Comparison of ENCODE assay signal across 10 cellular contexts in the genomic region with DNA sequence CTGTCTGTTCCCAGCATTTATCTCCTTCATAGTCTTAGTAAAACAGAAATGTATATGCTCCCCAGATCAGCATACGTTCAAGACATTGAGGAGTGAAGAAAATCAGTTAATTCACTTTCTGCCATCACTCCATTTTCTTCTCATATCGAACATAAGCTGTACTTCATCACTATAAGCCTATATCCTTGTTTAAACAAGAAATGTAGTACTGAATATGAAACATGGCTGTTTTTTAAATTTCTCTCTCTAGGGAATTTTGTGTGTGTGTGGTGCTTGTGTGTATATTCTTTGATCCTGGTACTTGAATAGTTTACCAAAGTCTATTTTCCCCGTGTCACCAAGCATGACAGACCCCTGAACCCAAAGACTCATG.
DNase-seq lines count a peak whose midpoint lies in the region; ATAC-seq, FAIRE-seq and TF ChIP-seq lines count a peak whose summit lies in the region.
"Had no signal": no experiment of that assay in that cellular context is flagged by ENCODE, and none has a peak within 500 bp of the region (broad histone marks: within the 10 kb centered on the region; RNA-seq: fewer than 3 reads in every experiment).

No MANE protein-coding gene starts in this region.

- CTCF ChIA-PET in A549 (lab: Yijun Ruan, JAX), result interaction anchor here (0.8 to 0.9 kb wide), 2 partner anchors 11 to 56 kb away, joined by 3 read pairs; a partner anchor contains a TSS

- H3K36me3 ChIP-seq in HAP-1 (replicated peaks) (no peaks in the 10 kb centered on the region; the same call in 1 of the 2 replicates), mucosa of stomach (ENCODE audit: control insufficient read depth, insufficient read depth, low read length) (no peaks in the 10 kb centered on the region)

- H3K4me1 ChIP-seq in A549 (peaks cover 2% of the 10 kb centered on the region; the same call in 2 of the 3 replicates), HAP-1 (peaks cover 25% of the 10 kb centered on the region), mucosa of stomach (ENCODE audit: control insufficient read depth, insufficient read depth, low read length) (peaks cover 18% of the 10 kb centered on the region)

- in situ Hi-C loops in HAP-1 (cut with MboI; ENCODE audit: low sequenced_read_pairs), result loop anchor here (10.0 kb wide), 1 partner anchor 160 kb away; a partner anchor contains a TSS

- TF ChIP-seq CTCF in A549 (IDR thresholded peaks at IDR 0.05), result no peak

- ATAC-seq in A549 (no peak), HG03108 (IDR thresholded peaks at IDR 0.05; ENCODE audit: unreplicated experiment) (no peak)

- H3K4me3 ChIP-seq in A549 (no peak overlapping the region), HAP-1 (peak overlapping the region; percentile 73), mucosa of stomach (ENCODE audit: low read length) (no peak overlapping the region)

- H3K9me3 Mint-ChIP-seq in activated naive CD8-positive, alpha-beta T cell (ENCODE audit: low read depth), result no peaks in the 10 kb centered on the region

- H3K27me3 Mint-ChIP-seq in activated naive CD8-positive, alpha-beta T cell, result no peaks in the 10 kb centered on the region

- no peaks in the 10 kb centered on the region for H3K36me3 Mint-ChIP-seq in activated naive CD8-positive, alpha-beta T cell

- no peak for TF ChIP-seq EP300 in A549 (IDR thresholded peaks at IDR 0.05)

- POLR2A ChIA-PET in A549 (lab: Yijun Ruan, JAX), result no interaction called here

- peak overlapping the region; percentile 91 for H3K9ac ChIP-seq in mucosa of stomach (ENCODE audit: low read length)

- no peak for TF ChIP-seq POLR2A in A549 (IDR thresholded peaks at IDR 0.05; ENCODE audit: low read length)

- H3K9me3 ChIP-seq in A549 (no peaks in the 10 kb centered on the region), HAP-1 (no peaks in the 10 kb centered on the region), mucosa of stomach (ENCODE audit: control insufficient read depth, low read length) (no peaks in the 10 kb centered on the region)

- H3K27me3 ChIP-seq in HAP-1 (ENCODE audit: low read depth), result no peaks in the 10 kb centered on the region
- peaks cover 13% of the 10 kb centered on the region for H3K27me3 ChIP-seq in mucosa of stomach (ENCODE audit: control insufficient read depth, insufficient read depth, low read length)

- no peak for FAIRE-seq in A549 (lab: Jason Lieb, UNC)

- H3K27ac ChIP-seq in A549, result peak overlapping the region; percentile 82 to 90; a peak in 5 of 6 replicates

- DNase-seq in A549 (ENCODE audit: low read depth in 1 of 2, low spot score in 1 of 2), result no peak
- no peak for DNase-seq in HAP-1 (ENCODE audit: low spot score in 2 of 2)
- no peak for DNase-seq in effector CD8-positive, alpha-beta T cell (lab: John Stamatoyannopoulos, UW)
- no peak for DNase-seq in T-helper 9 cell
- no peak for DNase-seq in NCI-H526 treated with DMSO at 0.1 percent for 48 hours (lab: John Stamatoyannopoulos, UW)
- DNase-seq: DMS 273 treated with DMSO at 0.1 percent for 48 hours, NCI-H187 treated with DMSO at 0.1 percent for 48 hours had no signal

- WGBS in A549 (ENCODE audit: missing lambda C conversion rate), result 79% methylated on average over 3 of the region's 3 CpGs

- peak overlapping the region; percentile 99 for H3K27ac Mint-ChIP-seq in activated naive CD8-positive, alpha-beta T cell

- H3K4me1 Mint-ChIP-seq in activated naive CD8-positive, alpha-beta T cell (ENCODE audit: low read depth), result peaks cover 42% of the 10 kb centered on the region

- TF ChIP-seq RAD21 in A549 (conservative IDR thresholded peaks at IDR 0.05 in 1 of 2, IDR thresholded peaks at IDR 0.05 in 1 of 2), result no peak

- H3K4me3 Mint-ChIP-seq in activated naive CD8-positive, alpha-beta T cell, result peak overlapping the region; percentile 46

- peak overlapping the region; percentile 72; the same call in 2 of the 3 replicates for H3K4me2 ChIP-seq in A549

TF ChIP-seq in A549, 52 proteins besides CTCF, POLR2A, EP300 and RAD21:
- TF ChIP-seq HES2 (IDR thresholded peaks at IDR 0.05) (no peak), BHLHE40 (IDR thresholded peaks at IDR 0.05; ENCODE audit: low read depth, low read length) (no peak), CEBPB (IDR thresholded peaks at IDR 0.05) (no peak), EHF (CRISPR knock-in tag; IDR thresholded peaks at IDR 0.05) (no peak), HOXB5 (CRISPR knock-in tag; IDR thresholded peaks at IDR 0.05) (no peak), KDM1A (IDR thresholded peaks at IDR 0.05; ENCODE audit: low read depth) (no peak), TFCP2L1 (CRISPR knock-in tag; IDR thresholded peaks at IDR 0.05) (no peak)
- TF ChIP-seq, protein P1, sequence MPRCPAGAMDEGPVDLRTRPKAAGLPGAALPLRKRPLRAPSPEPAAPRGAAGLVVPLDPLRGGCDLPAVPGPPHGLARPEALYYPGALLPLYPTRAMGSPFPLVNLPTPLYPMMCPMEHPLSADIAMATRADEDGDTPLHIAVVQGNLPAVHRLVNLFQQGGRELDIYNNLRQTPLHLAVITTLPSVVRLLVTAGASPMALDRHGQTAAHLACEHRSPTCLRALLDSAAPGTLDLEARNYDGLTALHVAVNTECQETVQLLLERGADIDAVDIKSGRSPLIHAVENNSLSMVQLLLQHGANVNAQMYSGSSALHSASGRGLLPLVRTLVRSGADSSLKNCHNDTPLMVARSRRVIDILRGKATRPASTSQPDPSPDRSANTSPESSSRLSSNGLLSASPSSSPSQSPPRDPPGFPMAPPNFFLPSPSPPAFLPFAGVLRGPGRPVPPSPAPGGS (IDR thresholded peaks at IDR 0.05), result no peak
- TF ChIP-seq, protein P2, sequence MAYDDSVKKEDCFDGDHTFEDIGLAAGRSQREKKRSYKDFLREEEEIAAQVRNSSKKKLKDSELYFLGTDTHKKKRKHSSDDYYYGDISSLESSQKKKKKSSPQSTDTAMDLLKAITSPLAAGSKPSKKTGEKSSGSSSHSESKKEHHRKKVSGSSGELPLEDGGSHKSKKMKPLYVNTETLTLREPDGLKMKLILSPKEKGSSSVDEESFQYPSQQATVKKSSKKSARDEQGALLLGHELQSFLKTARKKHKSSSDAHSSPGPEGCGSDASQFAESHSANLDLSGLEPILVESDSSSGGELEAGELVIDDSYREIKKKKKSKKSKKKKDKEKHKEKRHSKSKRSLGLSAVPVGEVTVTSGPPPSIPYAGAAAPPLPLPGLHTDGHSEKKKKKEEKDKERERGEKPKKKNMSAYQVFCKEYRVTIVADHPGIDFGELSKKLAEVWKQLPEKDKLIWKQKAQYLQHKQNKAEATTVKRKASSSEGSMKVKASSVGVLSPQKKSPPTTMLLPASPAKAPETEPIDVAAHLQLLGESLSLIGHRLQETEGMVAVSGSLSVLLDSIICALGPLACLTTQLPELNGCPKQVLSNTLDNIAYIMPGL (CRISPR knock-in tag; IDR thresholded peaks at IDR 0.05; ENCODE audit: borderline replicate concordance), result no peak
- TF ChIP-seq, protein P3, sequence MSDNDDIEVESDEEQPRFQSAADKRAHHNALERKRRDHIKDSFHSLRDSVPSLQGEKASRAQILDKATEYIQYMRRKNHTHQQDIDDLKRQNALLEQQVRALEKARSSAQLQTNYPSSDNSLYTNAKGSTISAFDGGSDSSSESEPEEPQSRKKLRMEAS (IDR thresholded peaks at IDR 0.05), result no peak
TF ChIP-seq in A549: peak in this region for 0.
